13 cellular contexts compared by ENCODE assay signal in the genomic region with DNA sequence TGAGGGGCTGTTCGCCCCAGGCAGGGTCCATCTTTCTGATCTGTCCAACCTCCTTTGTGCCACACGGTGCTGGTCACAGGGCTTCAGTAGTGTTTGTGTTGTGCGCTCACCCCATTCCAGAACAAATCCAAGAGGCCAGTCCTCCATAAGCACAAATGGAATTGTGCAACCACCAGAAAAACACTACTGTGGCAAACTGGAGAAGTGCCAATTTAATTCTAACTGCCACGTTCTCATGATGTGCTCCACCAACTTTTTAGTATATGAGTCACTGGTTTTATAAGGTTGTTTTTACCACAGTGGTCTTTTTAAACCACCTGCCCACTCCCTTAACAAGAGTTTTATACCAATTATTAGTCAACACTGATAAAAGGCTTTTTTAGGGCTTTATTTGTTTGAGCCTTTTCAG.
DNase-seq lines count a peak whose midpoint lies in the region; ATAC-seq, FAIRE-seq and TF ChIP-seq lines count a peak whose summit lies in the region.
"Had no signal": no experiment of that assay in that cellular context is flagged by ENCODE, and none has a peak within 500 bp of the region (broad histone marks: within the 10 kb centered on the region; RNA-seq: fewer than 3 reads in every experiment).

No MANE protein-coding gene starts in this region.

- H4K91ac ChIP-seq in mesenchymal stem cell (ENCODE audit: low read length), result no peak overlapping the region

- no peak overlapping the region for H3K27ac ChIP-seq in mesenchymal stem cell (ENCODE audit: low read length, poor library complexity, severe bottlenecking)
- H3K27ac ChIP-seq in CD8-positive, alpha-beta T cell (ENCODE audit: low read depth, low read length), result no peak overlapping the region
- H3K27ac ChIP-seq: upper lobe of left lung had no signal

- CTCF ChIA-PET in CD8-positive, alpha-beta T cell (lab: Charles Lee), result no interaction called here

- no peak overlapping the region for H2AK5ac ChIP-seq in mesenchymal stem cell (ENCODE audit: low read length, severe bottlenecking)

- H3K27ac Mint-ChIP-seq in CD8-positive, alpha-beta T cell, result no peak overlapping the region
- H3K27ac Mint-ChIP-seq: activated naive CD8-positive, alpha-beta T cell treated with anti-CD3 and anti-CD28 coated beads, Interleukin-2, amount 10 ng/mL, durations not matched to agents 7 days and 5 days; IgD-negative memory B cell had no signal

- H3K4me3 ChIP-seq in astrocyte of the spinal cord (ENCODE audit: low read depth, low read length), result no peak overlapping the region
- H3K4me3 ChIP-seq in mesenchymal stem cell (ENCODE audit: insufficient read depth in 1 of 2, low read depth in 1 of 2, low read length in 2 of 2), result no peak overlapping the region
- no peak overlapping the region for H3K4me3 ChIP-seq in CD8-positive, alpha-beta T cell (ENCODE audit: low read depth, low read length)
- H3K4me3 ChIP-seq: upper lobe of left lung had no signal

- no peak overlapping the region for H3K4me2 ChIP-seq in mesenchymal stem cell (ENCODE audit: low read length, poor library complexity, severe bottlenecking)

- POLR2A ChIA-PET in CD8-positive, alpha-beta T cell (lab: Charles Lee), result no interaction called here

- no peak overlapping the region for H2BK12ac ChIP-seq in mesenchymal stem cell (ENCODE audit: low read length in 2 of 2)

- intact Hi-C loops in CD8-positive, alpha-beta T cell (cut with DNase I, micrococcal nuclease), result no loop called here

- WGBS in mesenchymal stem cell, result over 99% methylated on average over 3 of the region's 4 CpGs

- H3K4me3 Mint-ChIP-seq in CD8-positive, alpha-beta T cell, result no peak overlapping the region
- H3K4me3 Mint-ChIP-seq: activated naive CD8-positive, alpha-beta T cell treated with anti-CD3 and anti-CD28 coated beads, Interleukin-2, amount 10 ng/mL, durations not matched to agents 7 days and 5 days; IgD-negative memory B cell had no signal

- peaks cover 0 to 33% of the 10 kb centered on the region in 2 experiments for H3K36me3 ChIP-seq in mesenchymal stem cell (ENCODE audit: control insufficient read depth in 1 of 2, insufficient read depth in 2 of 2, low read depth in 1 of 2, low read length in 2 of 2)
- H3K36me3 ChIP-seq in CD8-positive, alpha-beta T cell (ENCODE audit: insufficient read depth, low read length), result no peaks in the 10 kb centered on the region
- H3K36me3 ChIP-seq: upper lobe of left lung had no signal

- no peak overlapping the region for H2BK120ac ChIP-seq in mesenchymal stem cell (ENCODE audit: low read depth, low read length)

- H3K9me3 ChIP-seq in mesenchymal stem cell (ENCODE audit: control insufficient read depth, low read length), result no peaks in the 10 kb centered on the region
- H3K9me3 ChIP-seq in CD8-positive, alpha-beta T cell (ENCODE audit: low read length), result no peaks in the 10 kb centered on the region
- H3K9me3 ChIP-seq: upper lobe of left lung had no signal

- H3K14ac ChIP-seq in mesenchymal stem cell (ENCODE audit: low read length in 2 of 2), result no peak overlapping the region

- no peaks in the 10 kb centered on the region for H3K4me1 Mint-ChIP-seq in CD8-positive, alpha-beta T cell (ENCODE audit: low read depth)
- H3K4me1 Mint-ChIP-seq: activated naive CD8-positive, alpha-beta T cell treated with anti-CD3 and anti-CD28 coated beads, Interleukin-2, amount 10 ng/mL, durations not matched to agents 7 days and 5 days; IgD-negative memory B cell had no signal

- H2BK5ac ChIP-seq in mesenchymal stem cell (ENCODE audit: low read depth, low read length, poor library complexity, severe bottlenecking), result no peak overlapping the region

- H3K18ac ChIP-seq in mesenchymal stem cell (ENCODE audit: low read depth in 1 of 2, low read length in 2 of 2), result no peak overlapping the region

- no peaks in the 10 kb centered on the region for H3K27me3 Mint-ChIP-seq in CD8-positive, alpha-beta T cell (ENCODE audit: low read depth)
- H3K27me3 Mint-ChIP-seq: activated naive CD8-positive, alpha-beta T cell treated with anti-CD3 and anti-CD28 coated beads, Interleukin-2, amount 10 ng/mL, durations not matched to agents 7 days and 5 days; IgD-negative memory B cell had no signal

- no peak for FAIRE-seq in GM12892 (lab: Jason Lieb, UNC)

- H3K4ac ChIP-seq in mesenchymal stem cell (ENCODE audit: low read depth in 1 of 2, low read length in 2 of 2), result no peak overlapping the region

- TF ChIP-seq POLR2A in GM12892 (IDR thresholded peaks at IDR 0.05; ENCODE audit: low read depth, low read length), result no peak

- in situ Hi-C loops in astrocyte of the spinal cord (cut with HindIII; ENCODE audit: low sequenced_read_pairs), result no loop called here

- no peak overlapping the region for H2AFZ ChIP-seq in mesenchymal stem cell (ENCODE audit: low read depth, low read length)

- H3K9ac ChIP-seq in mesenchymal stem cell (ENCODE audit: low read length), result peak overlapping the region; percentile 71

- DNase-seq in DMS153 (lab: John Stamatoyannopoulos, UW), result peak; percentile 78
- peak; percentile 92 for DNase-seq in M059J (ENCODE audit: low read depth)
- peak; percentile 87 for DNase-seq in astrocyte of the spinal cord (ENCODE audit: low read depth, low spot score)
- DNase-seq in mesenchymal stem cell, result peak; percentile 59
- DNase-seq in iPS-NIHi11 (ENCODE audit: low spot score), result no peak
- DNase-seq in GM12892 (ENCODE audit: insufficient read length), result no peak
- no peak for DNase-seq in CD8-positive, alpha-beta T cell
- DNase-seq: activated naive CD8-positive, alpha-beta T cell treated with anti-CD3 and anti-CD28 coated beads, Interleukin-2, amount 10 ng/mL, durations not matched to agents 7 days and 5 days; GOT3; stimulated activated CD4-positive, alpha-beta T cell treated with anti-CD3 and anti-CD28 coated beads, Interleukin-15, amount 100 ng/mL, for 24 hours had no signal

- H2BK15ac ChIP-seq in mesenchymal stem cell (ENCODE audit: low read depth, poor library complexity, severe bottlenecking), result no peak overlapping the region

- H3K9me3 Mint-ChIP-seq in CD8-positive, alpha-beta T cell, result peaks cover 6% of the 10 kb centered on the region
- H3K9me3 Mint-ChIP-seq: IgD-negative memory B cell had no signal

- H3K27me3 ChIP-seq in mesenchymal stem cell (ENCODE audit: control insufficient read depth in 1 of 2, insufficient read depth in 1 of 2, low read length in 2 of 2), result no peaks in the 10 kb centered on the region
- H3K27me3 ChIP-seq in CD8-positive, alpha-beta T cell (ENCODE audit: insufficient read depth, low read length), result no peaks in the 10 kb centered on the region
- H3K27me3 ChIP-seq: upper lobe of left lung had no signal

- H3K23ac ChIP-seq in mesenchymal stem cell (ENCODE audit: low read length in 2 of 2), result no peak overlapping the region

- H3K79me1 ChIP-seq in mesenchymal stem cell (replicated peaks; ENCODE audit: low read length, poor library complexity, severe bottlenecking), result no peaks in the 10 kb centered on the region

- no peak for ATAC-seq in GM21786 (IDR thresholded peaks at IDR 0.05; ENCODE audit: unreplicated experiment)
- ATAC-seq in CD8-positive, alpha-beta T cell, result no peak

- peaks cover 5% of the 10 kb centered on the region for H3K4me1 ChIP-seq in mesenchymal stem cell (ENCODE audit: control insufficient read depth, insufficient read depth, low read depth, low read length)
- H3K4me1 ChIP-seq in CD8-positive, alpha-beta T cell (ENCODE audit: insufficient read depth, low read length), result no peaks in the 10 kb centered on the region
- H3K4me1 ChIP-seq: upper lobe of left lung had no signal

- no peaks in the 10 kb centered on the region for H3K36me3 Mint-ChIP-seq in CD8-positive, alpha-beta T cell
- H3K36me3 Mint-ChIP-seq: activated naive CD8-positive, alpha-beta T cell treated with anti-CD3 and anti-CD28 coated beads, Interleukin-2, amount 10 ng/mL, durations not matched to agents 7 days and 5 days; IgD-negative memory B cell had no signal

- no peak for TF ChIP-seq CTCF in astrocyte of the spinal cord (IDR thresholded peaks at IDR 0.05; ENCODE audit: low read depth, low read length)
- TF ChIP-seq CTCF in CD8-positive, alpha-beta T cell (IDR thresholded peaks at IDR 0.05), result no peak

- no peak overlapping the region for H4K8ac ChIP-seq in mesenchymal stem cell (ENCODE audit: low read length)

Comparison
In these comparisons a context has a peak if more than half of its experiments do, and no peak if none do; other contexts are left out.
1. DNase-seq: peak in DMS153 (single experiment), M059J (single experiment), astrocyte of the spinal cord (single experiment) and mesenchymal stem cell (single experiment); none in iPS-NIHi11 (single experiment), GM12892 (single experiment) and CD8-positive, alpha-beta T cell (0 of 7).